Comparison of ENCODE assay signal across 1 cellular context in genomic region chr18:57748770-57749603, GRCh38.
A peak's percentile ranks its signal among the peaks of the same experiment; 100 is the strongest.
TF ChIP-seq lines count a peak whose summit lies in the region.

No MANE protein-coding gene starts in this region.

TF ChIP-seq in HEK293, 187 proteins besides CTCF, POLR2A, EP300 and RAD21 (continued from another document):
- TF ChIP-seq PATZ1 (tag by site-specific recombination; IDR thresholded peaks at IDR 0.05) (no peak), HIC1 (tag by site-specific recombination; IDR thresholded peaks at IDR 0.05) (no peak), PRDM10 (tag by site-specific recombination; IDR thresholded peaks at IDR 0.05) (peak; percentile 24; the same call in 1 of the 2 replicates), SCRT1 (tag by site-specific recombination; IDR thresholded peaks at IDR 0.05; ENCODE audit: borderline replicate concordance) (0 out of 2 replicates have a peak, but pooled peaks have one; percentile 13), ZIC2 (tag by site-specific recombination; IDR thresholded peaks at IDR 0.05) (no peak), ZBTB44 (tag by site-specific recombination; IDR thresholded peaks at IDR 0.05) (peak; percentile 58), ZNF280D (tag by site-specific recombination; IDR thresholded peaks at IDR 0.05) (no peak), SP7 (tag by site-specific recombination; IDR thresholded peaks at IDR 0.05) (no peak), REPIN1 (tag by site-specific recombination; IDR thresholded peaks at IDR 0.05; ENCODE audit: low read depth) (no peak), PBX3 (CRISPR knock-in tag; IDR thresholded peaks at IDR 0.05) (no peak), ZNF610 (tag by site-specific recombination; IDR thresholded peaks at IDR 0.05; ENCODE audit: borderline replicate concordance) (no peak)
